In genomic region chr7:1015196-1015595, GRCh38 we compare ENCODE assay signal across 20 cellular contexts. TPM values are rescaled to one million over a fixed set of nuclear protein-coding genes. Genes with fewer than 3 reads are reported as not detected.
"Had no signal": no experiment of that assay in that cellular context is flagged by ENCODE, and none has a peak within 500 bp of the region (broad histone marks: within the 10 kb centered on the region; RNA-seq: fewer than 3 reads in every experiment).

No MANE protein-coding gene starts in this region.

- H3K27me3 ChIP-seq: foreskin keratinocyte, transverse colon had no signal

- H3K27ac ChIP-seq: coronary artery, foreskin keratinocyte, transverse colon, WERI-Rb-1 had no signal

- H3K4me1 ChIP-seq: foreskin keratinocyte, transverse colon had no signal

- H3K9me3 ChIP-seq: transverse colon had no signal

- DNase-seq: activated CD4-positive, alpha-beta T cell treated with anti-CD3 and anti-CD28 coated beads for 4 hours; activated CD8-positive, alpha-beta memory T cell treated with anti-CD3 and anti-CD28 coated beads, Interleukin-2, amount 50 U/mL, for 48 hours; activated CD8-positive, alpha-beta T cell treated with anti-CD3 and anti-CD28 coated beads, Interleukin-2, amount 10 ng/mL, durations not matched to agents 7 days and 5 days; activated gamma-delta T cell; activated T-cell treated with anti-CD3 and anti-CD28 coated beads, Interleukin-2, amount 50 U/mL, for 72 hours; effector CD4-positive, alpha-beta T cell; foreskin keratinocyte; glutamatergic neuron; left ventricle myocardium superior; nucleus accumbens; retina; stimulated activated CD4-positive, alpha-beta T cell treated with anti-CD3 and anti-CD28 coated beads, Interleukin-4, amount 100 ng/mL, for 1 hour; stimulated activated naive B cell treated with anti-CD40 and anti-IgM and Interleukin-4, amounts not matched to agents 10 μg/mL and 1 μg/mL and 100 μg/mL, for 72 hours; transverse colon; WERI-Rb-1 had no signal

- ATAC-seq: activated CD8-positive, alpha-beta T cell treated with anti-CD3 and anti-CD28 coated beads, Interleukin-2, amount 10 ng/mL, durations not matched to agents 7 days and 5 days; activated T-cell treated with anti-CD3 and anti-CD28 coated beads, Interleukin-2, amount 50 U/mL, for 72 hours; foreskin keratinocyte; natural killer cell treated with Interleukin-12 subunit alpha and Interleukin-12 subunit beta and Interleukin-15 and Interleukin-18, amount 100 ng/mL, for 72 hours; stimulated activated naive B cell treated with anti-CD40 and anti-IgM and Interleukin-4, amounts not matched to agents 10 μg/mL and 1 μg/mL and 100 μg/mL, for 72 hours had no signal

- H3K36me3 ChIP-seq: transverse colon had no signal

- H3K4me3 ChIP-seq: coronary artery, transverse colon had no signal

RNA-seq across cellular contexts. Expression of gene GPR146, which starts 29.1 kb away (rescaled TPM):
- total RNA-seq: foreskin keratinocyte had no signal
- polyA plus RNA-seq: foreskin keratinocyte had no signal

RNA-seq across cellular contexts. Expression of gene CYP2W1, which starts 32.2 kb away (rescaled TPM):
- total RNA-seq: activated CD8-positive, alpha-beta T cell treated with anti-CD3 and anti-CD28 coated beads, Interleukin-2, amount 10 ng/mL, durations not matched to agents 7 days and 5 days; activated T-cell treated with anti-CD3 and anti-CD28 coated beads, Interleukin-2, amount 50 U/mL, for 72 hours; foreskin keratinocyte; kidney epithelial cell; left ventricle myocardium superior; natural killer cell treated with Interleukin-12 subunit alpha and Interleukin-12 subunit beta and Interleukin-15 and Interleukin-18, amount 100 ng/mL, for 72 hours; skeletal muscle tissue; subcutaneous adipose tissue had no signal
- polyA plus RNA-seq: foreskin keratinocyte had no signal
